In the genomic region with DNA sequence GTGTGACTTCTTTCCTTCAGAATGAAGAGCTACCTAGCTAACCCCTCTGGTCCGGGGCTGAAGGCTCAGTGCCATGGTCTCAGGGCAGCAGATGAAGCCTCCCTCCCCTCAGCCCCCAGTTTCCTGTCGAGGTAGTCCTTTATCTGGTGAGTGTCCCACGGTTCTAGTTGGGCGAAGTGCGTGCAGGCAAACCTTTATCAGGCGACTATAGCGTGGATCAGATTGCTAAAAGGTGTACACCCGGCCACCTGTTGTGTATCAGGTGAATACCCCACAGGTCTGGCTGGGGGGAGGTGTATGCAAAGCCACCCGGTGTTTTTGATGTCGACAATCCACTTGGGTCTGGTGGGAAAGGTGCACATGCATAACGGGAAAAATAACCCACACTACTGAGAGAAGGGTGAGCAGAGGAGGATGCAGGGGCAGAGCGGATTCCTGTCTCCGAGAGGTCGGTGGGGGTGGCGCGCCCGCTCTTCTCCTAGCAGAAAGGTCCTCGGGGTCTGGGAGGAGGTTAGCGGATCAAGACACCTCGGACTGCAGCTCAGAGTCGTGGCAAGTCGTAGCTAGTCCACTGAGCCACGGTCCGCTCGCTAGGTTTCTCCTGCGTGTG, we compare ENCODE assay signal across 8 cellular contexts. TPM values are rescaled to one million over a fixed set of nuclear protein-coding genes. Genes with fewer than 3 reads are reported as not detected.
DNase-seq lines count a peak whose midpoint lies in the region; ATAC-seq and TF ChIP-seq lines count a peak whose summit lies in the region.

No MANE protein-coding gene starts in this region.

- H3K27ac ChIP-seq in ACC112 (ENCODE audit: low read depth, low read length): no peak overlapping the region

- CTCF ChIA-PET in activated CD4-positive, alpha-beta memory T cell treated with anti-CD3 and anti-CD28 coated beads for 36 hours (lab: Charles Lee): interaction anchor here (0.7 to 5.3 kb wide), 5 partner anchors 9 to 246 kb away, joined by 3 to 46 read pairs (median 5); a partner anchor contains a TSS

- peaks cover 60% of the 10 kb centered on the region for H3K4me1 ChIP-seq in ACC112 (ENCODE audit: control insufficient read depth, insufficient read depth, low read length, unreplicated experiment)

- H3K27me3 Mint-ChIP-seq in activated CD4-positive, alpha-beta memory T cell treated with anti-CD3 and anti-CD28 coated beads for 36 hours: no peaks in the 10 kb centered on the region
- H3K27me3 Mint-ChIP-seq in osteocyte (ENCODE audit: unreplicated experiment): no peaks in the 10 kb centered on the region

- peaks cover 70% of the 10 kb centered on the region for H3K4me1 Mint-ChIP-seq in activated CD4-positive, alpha-beta memory T cell treated with anti-CD3 and anti-CD28 coated beads for 36 hours (ENCODE audit: low read depth)
- peaks cover 71% of the 10 kb centered on the region for H3K4me1 Mint-ChIP-seq in osteocyte (ENCODE audit: unreplicated experiment)

- peak; percentile 49 for DNase-seq in activated CD4-positive, alpha-beta memory T cell treated with anti-CD3 and anti-CD28 coated beads for 36 hours
- DNase-seq in fibroblast of mammary gland (ENCODE audit: low read depth) (no peak), osteocyte (ENCODE audit: extremely low spot score, unreplicated experiment) (no peak), GM20000 (ENCODE audit: low spot score) (no peak), dedifferentiated amniotic fluid mesenchymal stem cell (ENCODE audit: extremely low spot score) (no peak)

- peak overlapping the region; percentile 87 for H3K4me3 ChIP-seq in ACC112 (ENCODE audit: low read depth, low read length)
- H3K4me3 ChIP-seq in fibroblast of mammary gland (ENCODE audit: control insufficient read depth, low read depth, low read length): peak overlapping the region; percentile 85

- no peaks in the 10 kb centered on the region for H3K27me3 ChIP-seq in ACC112 (ENCODE audit: insufficient read depth, low read length)

- POLR2A ChIA-PET in activated CD4-positive, alpha-beta memory T cell treated with anti-CD3 and anti-CD28 coated beads for 36 hours (lab: Charles Lee): interaction anchor here (0.8 to 4.3 kb wide), 3 partner anchors 9 to 246 kb away, joined by 3 to 29 read pairs (median 3); a partner anchor contains a TSS

- ATAC-seq in GM19035 (IDR thresholded peaks at IDR 0.05; ENCODE audit: unreplicated experiment): peak; percentile 11
- ATAC-seq in HG03460 (IDR thresholded peaks at IDR 0.05; ENCODE audit: unreplicated experiment): peak; percentile 11

- peaks cover 28% of the 10 kb centered on the region for H3K36me3 Mint-ChIP-seq in activated CD4-positive, alpha-beta memory T cell treated with anti-CD3 and anti-CD28 coated beads for 36 hours
- H3K36me3 Mint-ChIP-seq in osteocyte (ENCODE audit: unreplicated experiment): peaks cover 17% of the 10 kb centered on the region

- H2AFZ ChIP-seq in ACC112 (ENCODE audit: low read length, unreplicated experiment): peak overlapping the region; percentile 82

- no peak for TF ChIP-seq CTCF in fibroblast of mammary gland (conservative IDR thresholded peaks at IDR 0.05; ENCODE audit: control insufficient read depth, insufficient read depth, low read depth, low read length)
- TF ChIP-seq CTCF in osteocyte (IDR thresholded peaks at IDR 0.05): no peak
- TF ChIP-seq CTCF in GM20000 (IDR thresholded peaks at IDR 0.05; ENCODE audit: extremely low read depth, missing control alignments): no peak

- peak overlapping the region; percentile 88 for H3K27ac Mint-ChIP-seq in activated CD4-positive, alpha-beta memory T cell treated with anti-CD3 and anti-CD28 coated beads for 36 hours
- H3K27ac Mint-ChIP-seq in osteocyte (ENCODE audit: unreplicated experiment): peak overlapping the region; percentile 97

- peaks cover 9% of the 10 kb centered on the region; the same call in 1 of the 2 replicates for H3K36me3 ChIP-seq in ACC112 (ENCODE audit: insufficient read depth, low read length)

- intact Hi-C loops in activated CD4-positive, alpha-beta memory T cell treated with anti-CD3 and anti-CD28 coated beads for 36 hours (cut with micrococcal nuclease): loop anchor here (5.0 to 10.0 kb wide), 2 partner anchors 650 to 1208 kb away; a partner anchor contains a TSS

- peaks cover 52% of the 10 kb centered on the region for H3K79me2 ChIP-seq in ACC112 (ENCODE audit: control insufficient read depth, insufficient read depth, low read length, unreplicated experiment)

- no peaks in the 10 kb centered on the region for H3K9me3 Mint-ChIP-seq in activated CD4-positive, alpha-beta memory T cell treated with anti-CD3 and anti-CD28 coated beads for 36 hours
- no peaks in the 10 kb centered on the region for H3K9me3 Mint-ChIP-seq in osteocyte (ENCODE audit: unreplicated experiment)

- H3K4me3 Mint-ChIP-seq in activated CD4-positive, alpha-beta memory T cell treated with anti-CD3 and anti-CD28 coated beads for 36 hours: peak overlapping the region; percentile 95
- peak overlapping the region; percentile 82 for H3K4me3 Mint-ChIP-seq in osteocyte (ENCODE audit: unreplicated experiment)

RNA-seq across cellular contexts. Expression of a gene that starts 0.5 kb away (rescaled TPM):
- 10 to 100 TPM; 18.4 to 18.5 TPM for total RNA-seq in activated CD4-positive, alpha-beta memory T cell treated with anti-CD3 and anti-CD28 coated beads for 36 hours
- 52.3 and 58.7 TPM in 2 replicates for total RNA-seq in osteocyte

RNA-seq across cellular contexts. Expression of a gene that starts 5.9 kb away (rescaled TPM):
- 100 to 1,000 TPM; 211 to 214 TPM for total RNA-seq in activated CD4-positive, alpha-beta memory T cell treated with anti-CD3 and anti-CD28 coated beads for 36 hours
- total RNA-seq in osteocyte: 200 and 205 TPM in 2 replicates

RNA-seq across cellular contexts. Expression of a gene that starts 6.1 kb away (rescaled TPM):
- total RNA-seq in activated CD4-positive, alpha-beta memory T cell treated with anti-CD3 and anti-CD28 coated beads for 36 hours: not detected
- total RNA-seq in osteocyte: not detected in 2 replicates

RNA-seq across cellular contexts. Expression of a gene that starts 29.9 kb away (rescaled TPM):
- total RNA-seq in activated CD4-positive, alpha-beta memory T cell treated with anti-CD3 and anti-CD28 coated beads for 36 hours: 10 to 100 TPM; 62.5 to 71.3 TPM
- 49.0 and 56.0 TPM in 2 replicates for total RNA-seq in osteocyte
